In the genomic region with DNA sequence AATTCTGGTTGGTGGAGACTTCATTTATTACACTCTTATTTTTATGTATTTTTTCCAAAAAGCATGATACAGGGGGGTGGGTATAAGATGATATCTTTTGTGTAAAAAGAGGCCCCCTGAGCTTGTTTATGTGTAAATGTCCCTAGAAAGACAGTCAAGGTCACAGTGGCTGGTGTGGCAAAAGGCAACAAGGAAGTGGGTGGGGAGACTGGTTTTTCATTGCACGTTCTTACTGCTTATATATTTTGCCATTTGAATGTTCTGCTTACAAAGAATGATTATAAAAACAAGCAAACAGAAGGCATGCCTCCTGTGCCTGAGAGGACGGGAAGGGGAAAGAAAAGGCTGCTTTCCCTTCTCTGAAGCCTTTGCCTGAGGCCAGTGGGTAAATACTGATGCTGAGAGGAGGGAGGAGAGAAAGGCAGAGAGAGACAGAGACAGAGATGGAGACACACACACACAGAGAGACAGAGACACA, we compare ENCODE assay signal across 10 cellular contexts. TPM values are rescaled to one million over a fixed set of nuclear protein-coding genes. Genes with fewer than 3 reads are reported as not detected.
A peak's percentile ranks its signal among the peaks of the same experiment; 100 is the strongest.
DNase-seq lines count a peak whose midpoint lies in the region; ATAC-seq, FAIRE-seq and TF ChIP-seq lines count a peak whose summit lies in the region.
"Had no signal": no experiment of that assay in that cellular context is flagged by ENCODE, and none has a peak within 500 bp of the region (broad histone marks: within the 10 kb centered on the region; RNA-seq: fewer than 3 reads in every experiment).

No MANE protein-coding gene starts in this region.

- peak; percentile 6; the same call in 1 of the 3 replicates for ATAC-seq in HepG2

- peak overlapping the region; percentile 16 for H3K9ac ChIP-seq in HepG2 (ENCODE audit: insufficient read depth, low read depth, low read length)

- BruUV-seq in MCF 10A (replicated peaks; lab: Mats Ljungman, UMichigan) (no TSS peak), HepG2 (replicated peaks; lab: Mats Ljungman, UMichigan) (no TSS peak)

- no peak for TF ChIP-seq CTCF in breast epithelium (IDR thresholded peaks at IDR 0.05)
- no peak for TF ChIP-seq CTCF in MCF 10A (IDR thresholded peaks at IDR 0.05; ENCODE audit: unreplicated experiment)
- no peak for TF ChIP-seq CTCF in HepG2 (CRISPR knock-in tag; IDR thresholded peaks at IDR 0.05)
- TF ChIP-seq CTCF in transverse colon (IDR thresholded peaks at IDR 0.05): no peak

- no peak overlapping the region for H3K4me3 Mint-ChIP-seq in MCF 10A (ENCODE audit: unreplicated experiment)
- peak overlapping the region; percentile 51 for H3K4me3 Mint-ChIP-seq in activated T-helper 1 cell treated with anti-CD3 and anti-CD28 coated beads, Interleukin-12 subunit alpha, Interleukin-12 subunit beta, Interleukin-2, Interleukin-4 antibody, amounts not matched to agents 30 ng/mL and 10 ng/mL and 1 ng/mL, durations not matched to agents 14 hours and 24 hours and 36 hours

- intact Hi-C loops in breast epithelium (cut with DNase I; ENCODE audit: low total_unique reads) (no loop called here), MCF 10A (cut with micrococcal nuclease) (no loop called here), HepG2 (cut with micrococcal nuclease; ENCODE audit: unreplicated experiment) (loop anchor here (10.0 kb wide), 1 partner anchor 98 kb away; no protein-coding TSS in a partner anchor), transverse colon (cut with DNase I; ENCODE audit: low total_unique reads) (no loop called here)
- intact Hi-C loops in activated T-helper 1 cell treated with anti-CD3 and anti-CD28 coated beads, Interleukin-12 subunit alpha, Interleukin-12 subunit beta, Interleukin-2, Interleukin-4 antibody, amounts not matched to agents 30 ng/mL and 10 ng/mL and 1 ng/mL, durations not matched to agents 14 hours and 24 hours and 36 hours (cut with micrococcal nuclease): no loop called here

- no peak for TF ChIP-seq POLR2A in breast epithelium (IDR thresholded peaks at IDR 0.05)
- TF ChIP-seq POLR2A in HepG2 (IDR thresholded peaks at IDR 0.05; ENCODE audit: insufficient read depth in 1 of 2, low read depth in 2 of 2, low read length in 2 of 2): no peak
- TF ChIP-seq POLR2A in transverse colon (IDR thresholded peaks at IDR 0.05): peak; percentile 68

- no peak overlapping the region for H2AFZ ChIP-seq in HepG2 (ENCODE audit: low read length)

- H3K9me3 ChIP-seq in breast epithelium (no peaks in the 10 kb centered on the region), HepG2 (ENCODE audit: low read length) (no peaks in the 10 kb centered on the region), transverse colon (no peaks in the 10 kb centered on the region)

- H3K36me3 ChIP-seq in breast epithelium (no peaks in the 10 kb centered on the region), HepG2 (replicated peaks in 1 of 2; ENCODE audit: control insufficient read depth in 1 of 2, insufficient read depth in 2 of 2, low read length in 2 of 2) (no peaks in the 10 kb centered on the region), transverse colon (no peaks in the 10 kb centered on the region)

- H3K9me3 Mint-ChIP-seq in MCF 10A (ENCODE audit: unreplicated experiment): no peaks in the 10 kb centered on the region
- H3K9me3 Mint-ChIP-seq in activated T-helper 1 cell treated with anti-CD3 and anti-CD28 coated beads, Interleukin-12 subunit alpha, Interleukin-12 subunit beta, Interleukin-2, Interleukin-4 antibody, amounts not matched to agents 30 ng/mL and 10 ng/mL and 1 ng/mL, durations not matched to agents 14 hours and 24 hours and 36 hours: no peaks in the 10 kb centered on the region

- H4K20me1 ChIP-seq in HepG2 (ENCODE audit: insufficient read depth, low read length): no peaks in the 10 kb centered on the region

- H3K27me3 ChIP-seq in breast epithelium (no peaks in the 10 kb centered on the region), HepG2 (ENCODE audit: control insufficient read depth in 1 of 2, insufficient read depth in 2 of 2, low read length in 2 of 2) (no peaks in the 10 kb centered on the region), transverse colon (no peaks in the 10 kb centered on the region)

- H3K27me3 Mint-ChIP-seq in MCF 10A (ENCODE audit: insufficient read depth, unreplicated experiment): no peaks in the 10 kb centered on the region
- peaks cover 4% of the 10 kb centered on the region for H3K27me3 Mint-ChIP-seq in activated T-helper 1 cell treated with anti-CD3 and anti-CD28 coated beads, Interleukin-12 subunit alpha, Interleukin-12 subunit beta, Interleukin-2, Interleukin-4 antibody, amounts not matched to agents 30 ng/mL and 10 ng/mL and 1 ng/mL, durations not matched to agents 14 hours and 24 hours and 36 hours (ENCODE audit: insufficient read depth)

- no peak for DNase-seq in breast epithelium (ENCODE audit: low spot score in 2 of 2)
- no peak for DNase-seq in MCF 10A (ENCODE audit: unreplicated experiment)
- no peak for DNase-seq in activated T-helper 1 cell treated with anti-CD3 and anti-CD28 coated beads, Interleukin-12 subunit alpha, Interleukin-12 subunit beta, Interleukin-2, Interleukin-4 antibody, amounts not matched to agents 30 ng/mL and 10 ng/mL and 1 ng/mL, durations not matched to agents 14 hours and 24 hours and 36 hours (ENCODE audit: low spot score)
- peak; percentile 81 for DNase-seq in HepG2 (ENCODE audit: low spot score)
- peak; percentile 43 for DNase-seq in transverse colon
- DNase-seq in HuH-7 (ENCODE audit: low spot score): no peak
- DNase-seq in putamen (ENCODE audit: low spot score): no peak
- no peak for DNase-seq in cortex of kidney (lab: John Stamatoyannopoulos, UW)
- DNase-seq: NCI-H2227 treated with DMSO at 0.1 percent for 48 hours had no signal

- H3K27ac ChIP-seq in breast epithelium: peak overlapping the region; percentile 28 to 57
- peak overlapping the region; percentile 70 for H3K27ac ChIP-seq in HepG2 (ENCODE audit: extremely low read length, insufficient read depth, low read length)
- peak overlapping the region; percentile 82 to 93 (median 89) for H3K27ac ChIP-seq in transverse colon

- H3K4me3 ChIP-seq in breast epithelium: no peak overlapping the region
- H3K4me3 ChIP-seq in HepG2 (replicated peaks in 1 of 3; ENCODE audit: insufficient read depth in 1 of 3, low read depth in 2 of 3, low read length in 3 of 3): peak overlapping the region; percentile 18 to 46 (median 21); a peak in 5 of 6 replicates
- H3K4me3 ChIP-seq in transverse colon: peak overlapping the region in 1 of 4 donors; percentile 9

- WGBS in HepG2 (ENCODE audit: low lambda C conversion rate): 0% methylated on average over 2 of the region's 2 CpGs
- WGBS in transverse colon (ENCODE audit: low coverage in 1 of 2), 2 donors: 11 to 36% methylated on average over 2 of the region's 2 CpGs

- TF ChIP-seq EP300 in HepG2 (IDR thresholded peaks at IDR 0.05; ENCODE audit: low read depth in 2 of 2, low read length in 2 of 2) (peak in 1 of 2 experiments; percentile 67; a peak in 1 of 4 replicates), HepG2 (CRISPR knock-in tag; IDR thresholded peaks at IDR 0.05; ENCODE audit: borderline replicate concordance) (peak; percentile 27; the same call in 1 of the 2 replicates), transverse colon (IDR thresholded peaks at IDR 0.05; ENCODE audit: low read depth) (no peak)

- H3K36me3 Mint-ChIP-seq in MCF 10A (ENCODE audit: insufficient read depth, unreplicated experiment): peaks cover 4% of the 10 kb centered on the region
- H3K36me3 Mint-ChIP-seq in activated T-helper 1 cell treated with anti-CD3 and anti-CD28 coated beads, Interleukin-12 subunit alpha, Interleukin-12 subunit beta, Interleukin-2, Interleukin-4 antibody, amounts not matched to agents 30 ng/mL and 10 ng/mL and 1 ng/mL, durations not matched to agents 14 hours and 24 hours and 36 hours (ENCODE audit: low read depth): peaks cover 4% of the 10 kb centered on the region

- H3K4me1 Mint-ChIP-seq in MCF 10A (ENCODE audit: insufficient read depth, unreplicated experiment): no peaks in the 10 kb centered on the region
- H3K4me1 Mint-ChIP-seq in activated T-helper 1 cell treated with anti-CD3 and anti-CD28 coated beads, Interleukin-12 subunit alpha, Interleukin-12 subunit beta, Interleukin-2, Interleukin-4 antibody, amounts not matched to agents 30 ng/mL and 10 ng/mL and 1 ng/mL, durations not matched to agents 14 hours and 24 hours and 36 hours (ENCODE audit: low read depth): peaks cover 32% of the 10 kb centered on the region

- CTCF ChIA-PET in MCF 10A (lab: Yijun Ruan, JAX) (interaction anchor here (0.7 kb wide), 2 partner anchors 8 to 24 kb away, joined by 3 to 4 read pairs; partner anchors contain the start of gene ADIPOR2), HepG2 (lab: Yijun Ruan, JAX; ENCODE audit: low intra/inter-chr PET ratio, low total read pairs) (no interaction called here)

- no peak for TF ChIP-seq RAD21 in HepG2 (CRISPR knock-in tag; IDR thresholded peaks at IDR 0.05)

- no peaks in the 10 kb centered on the region for H3K79me2 ChIP-seq in HepG2 (ENCODE audit: insufficient read depth, low read length)

- POLR2A ChIA-PET in MCF 10A (lab: Yijun Ruan, JAX) (interaction anchor here (0.6 kb wide), 1 partner anchor 15 kb away, joined by 3 read pairs; no protein-coding TSS in a partner anchor), HepG2 (lab: Yijun Ruan, JAX) (interaction anchor here (0.7 to 1.4 kb wide), 4 partner anchors 24 to 61 kb away, joined by 3 to 7 read pairs (median 3); no protein-coding TSS in a partner anchor)

- H3K4me2 ChIP-seq in HepG2 (ENCODE audit: low read depth, low read length): peak overlapping the region; percentile 81

- in situ Hi-C loops in HepG2 (cut with HindIII; ENCODE audit: extremely low pct_ligation_motif_present, low pct_unique_long_range_greater_than_20kb): no loop called here
- in situ Hi-C loops in transverse colon (cut with MboI; ENCODE audit: low pct_ligation_motif_present in 1 of 4, low pct_unique_long_range_greater_than_20kb in 1 of 4, low sequenced_read_pairs in 3 of 4): loop anchor here in 1 of 4 donors (10.0 kb wide), 1 partner anchor 268 kb away; no protein-coding TSS in a partner anchor

- H3K4me1 ChIP-seq in breast epithelium: no peaks in the 10 kb centered on the region
- H3K4me1 ChIP-seq in HepG2 (ENCODE audit: insufficient read depth, low read length): peaks cover 69% of the 10 kb centered on the region
- H3K4me1 ChIP-seq in transverse colon: peaks cover 13 to 69% (median 43%) of the 10 kb centered on the region in 4 donors

- H3K27ac Mint-ChIP-seq in MCF 10A (ENCODE audit: low read depth, unreplicated experiment): no peak overlapping the region
- H3K27ac Mint-ChIP-seq in activated T-helper 1 cell treated with anti-CD3 and anti-CD28 coated beads, Interleukin-12 subunit alpha, Interleukin-12 subunit beta, Interleukin-2, Interleukin-4 antibody, amounts not matched to agents 30 ng/mL and 10 ng/mL and 1 ng/mL, durations not matched to agents 14 hours and 24 hours and 36 hours: peak overlapping the region; percentile 88
- H3K27ac Mint-ChIP-seq: progenitor cell of endocrine pancreas had no signal

- peak; percentile 8 for FAIRE-seq in HepG2 (lab: Jason Lieb, UNC)

RNA-seq across cellular contexts. Expression of gene ADIPOR2, which starts 24.1 kb away (rescaled TPM):
- total RNA-seq in breast epithelium (10 to 100 TPM; 44.3 to 58.2 (median 48.8) TPM), MCF 10A (2022) (50.4 and 58.5 TPM in 2 replicates), HepG2 (2016; rRNA removed; fragmentation: Illumina TruSeq; extraction: Trizol) (35.2 and 40.8 TPM in 2 replicates), transverse colon (10 to 100 TPM; 27.9 to 74.2 (median 52.1) TPM)
- total RNA-seq in activated T-helper 1 cell treated with anti-CD3 and anti-CD28 coated beads, Interleukin-12 subunit alpha, Interleukin-12 subunit beta, Interleukin-2, Interleukin-4 antibody, amounts not matched to agents 30 ng/mL and 10 ng/mL and 1 ng/mL, durations not matched to agents 14 hours and 24 hours and 36 hours: 69.4 and 75.2 TPM in 2 replicates
- 14.0 and 15.3 TPM in 2 replicates for total RNA-seq in HepG2 (2016; cell fraction: cytosol; rRNA removed; fragmentation: Illumina TruSeq; extraction: Trizol; ENCODE audit: low read depth)
- 34.6 and 36.8 TPM in 2 replicates for total RNA-seq in HepG2 (2016; cell fraction: insoluble cytoplasmic fraction; rRNA removed; fragmentation: Illumina TruSeq; extraction: Trizol)
- total RNA-seq in HepG2 (2016; cell fraction: membrane; rRNA removed; fragmentation: Illumina TruSeq; extraction: Trizol): 32.2 and 37.5 TPM in 2 replicates
- total RNA-seq in HepG2 (2016; cell fraction: nucleus; rRNA removed; fragmentation: Illumina TruSeq; extraction: Trizol): 57.1 and 62.9 TPM in 2 replicates
- polyA plus RNA-seq in HepG2 (2011; rRNA removed): 52.2 and 56.5 TPM in 2 replicates
- polyA plus RNA-seq in HepG2 (2011; cell fraction: cytosol; rRNA removed): 30.4 and 47.3 TPM in 2 replicates
- 39.2 and 60.6 TPM in 2 replicates for polyA plus RNA-seq in HepG2 (2011; cell fraction: nucleus; rRNA removed)
- polyA plus RNA-seq in HepG2 (2012): 68.6 and 70.3 TPM in 2 replicates
- 8.2 TPM in 2 replicates for polyA plus RNA-seq in HepG2 (2016; cell fraction: cytosol; fragmentation: Illumina TruSeq; extraction: Trizol; ENCODE audit: low read depth)
- polyA plus RNA-seq in HepG2 (2016; cell fraction: insoluble cytoplasmic fraction; fragmentation: Illumina TruSeq; extraction: Trizol; ENCODE audit: low read depth): 42.4 and 47.2 TPM in 2 replicates
- 24.7 and 28.3 TPM in 2 replicates for polyA plus RNA-seq in HepG2 (2016; cell fraction: membrane; fragmentation: Illumina TruSeq; extraction: Trizol; ENCODE audit: low read depth)
- 75.6 and 80.5 TPM in 2 replicates for polyA plus RNA-seq in HepG2 (2016; cell fraction: nucleus; fragmentation: Illumina TruSeq; extraction: Trizol; ENCODE audit: insufficient read depth, low read depth)
- polyA minus RNA-seq in HepG2 (2011; rRNA and poly(A)+ RNA removed; ENCODE audit: low replicate concordance): 53.2 and 63.9 TPM in 2 replicates
- polyA minus RNA-seq in HepG2 (2011; cell fraction: cytosol; rRNA and poly(A)+ RNA removed): 37.1 and 43.3 TPM in 2 replicates
- polyA minus RNA-seq in HepG2 (2011; cell fraction: nucleus; rRNA and poly(A)+ RNA removed): 89.9 and 92.1 TPM in 2 replicates

RNA-seq across cellular contexts. Expression of gene WNT5B, which starts 37.7 kb away (rescaled TPM):
- 10 to 100 TPM in 1 of 3 donors, 1 to 10 TPM in 2; 3.9 to 11.9 (median 4.0) TPM for total RNA-seq in breast epithelium
- total RNA-seq in MCF 10A (2022): 0.21 and 0.44 TPM in 2 replicates
- 1.1 and 2.0 TPM in 2 replicates for total RNA-seq in activated T-helper 1 cell treated with anti-CD3 and anti-CD28 coated beads, Interleukin-12 subunit alpha, Interleukin-12 subunit beta, Interleukin-2, Interleukin-4 antibody, amounts not matched to agents 30 ng/mL and 10 ng/mL and 1 ng/mL, durations not matched to agents 14 hours and 24 hours and 36 hours
- total RNA-seq in HepG2 (2016; rRNA removed; fragmentation: Illumina TruSeq; extraction: Trizol): 0.04 TPM in 1 of 2 replicates, not detected in the other
- not detected in 2 replicates for total RNA-seq in HepG2 (2016; cell fraction: cytosol; rRNA removed; fragmentation: Illumina TruSeq; extraction: Trizol; ENCODE audit: low read depth)
- 0.06 TPM in 1 of 2 replicates, not detected in the other for total RNA-seq in HepG2 (2016; cell fraction: insoluble cytoplasmic fraction; rRNA removed; fragmentation: Illumina TruSeq; extraction: Trizol)
- total RNA-seq in HepG2 (2016; cell fraction: membrane; rRNA removed; fragmentation: Illumina TruSeq; extraction: Trizol): not detected in 2 replicates
- not detected in 2 replicates for total RNA-seq in HepG2 (2016; cell fraction: nucleus; rRNA removed; fragmentation: Illumina TruSeq; extraction: Trizol)
- polyA plus RNA-seq in HepG2 (2011; rRNA removed): not detected in 2 replicates
- 0.04 TPM in 2 replicates for polyA plus RNA-seq in HepG2 (2011; cell fraction: cytosol; rRNA removed)
- not detected in 2 replicates for polyA plus RNA-seq in HepG2 (2011; cell fraction: nucleus; rRNA removed)
- polyA plus RNA-seq in HepG2 (2012): not detected in 2 replicates
- not detected in 2 replicates for polyA plus RNA-seq in HepG2 (2016; cell fraction: cytosol; fragmentation: Illumina TruSeq; extraction: Trizol; ENCODE audit: low read depth)
- polyA plus RNA-seq in HepG2 (2016; cell fraction: insoluble cytoplasmic fraction; fragmentation: Illumina TruSeq; extraction: Trizol; ENCODE audit: low read depth): not detected in 2 replicates
- polyA plus RNA-seq in HepG2 (2016; cell fraction: membrane; fragmentation: Illumina TruSeq; extraction: Trizol; ENCODE audit: low read depth): not detected in 2 replicates
- polyA plus RNA-seq in HepG2 (2016; cell fraction: nucleus; fragmentation: Illumina TruSeq; extraction: Trizol; ENCODE audit: insufficient read depth, low read depth): not detected in 2 replicates
- not detected in 2 replicates for polyA minus RNA-seq in HepG2 (2011; rRNA and poly(A)+ RNA removed; ENCODE audit: low replicate concordance)
- not detected in 2 replicates for polyA minus RNA-seq in HepG2 (2011; cell fraction: cytosol; rRNA and poly(A)+ RNA removed)
- polyA minus RNA-seq in HepG2 (2011; cell fraction: nucleus; rRNA and poly(A)+ RNA removed): not detected in 2 replicates
- 1 to 10 TPM in 2 of 4 donors, under 1 TPM in 1, not detected in 1; 0.80 to 3.5 (median 3.5) TPM for total RNA-seq in transverse colon

Comparison
In these comparisons a context has a peak if more than half of its experiments do, and no peak if none do; other contexts are left out.
1. DNase-seq: peak in HepG2 (single experiment) and transverse colon (single experiment); none in breast epithelium (0 of 2), MCF 10A (single experiment), activated T-helper 1 cell treated with anti-CD3 and anti-CD28 coated beads, Interleukin-12 subunit alpha, Interleukin-12 subunit beta, Interleukin-2, Interleukin-4 antibody, amounts not matched to agents 30 ng/mL and 10 ng/mL and 1 ng/mL, durations not matched to agents 14 hours and 24 hours and 36 hours (single experiment), HuH-7 (single experiment), putamen (single experiment) and cortex of kidney (single experiment).
2. H3K4me3 ChIP-seq: peak in HepG2 (3 of 3); none in breast epithelium (0 of 3).
3. Peak in every context shown above with its lines, with median percentiles within 50 percentile points of each other: H3K27ac ChIP-seq.